Comparison of ENCODE assay signal across 8 cellular contexts in genomic region chr15:80989110-80989517, GRCh38. TPM values are rescaled to one million over a fixed set of nuclear protein-coding genes. Genes with fewer than 3 reads are reported as not detected.
DNase-seq lines count a peak whose midpoint lies in the region; ATAC-seq and TF ChIP-seq lines count a peak whose summit lies in the region.

No MANE protein-coding gene starts in this region.

- no peaks in the 10 kb centered on the region for H3K27me3 ChIP-seq in right cardiac atrium (ENCODE audit: control insufficient read depth, insufficient read depth)

- ATAC-seq in HG02642 (IDR thresholded peaks at IDR 0.05; ENCODE audit: poor library complexity, unreplicated experiment) (peak; percentile 5), right cardiac atrium (no peak)

- 0% methylated on average over 7 of the region's 7 CpGs for WGBS in right cardiac atrium

- intact Hi-C loops in right cardiac atrium (cut with DNase I): no loop called here

- no peaks in the 10 kb centered on the region for H3K9me3 ChIP-seq in right cardiac atrium (ENCODE audit: control insufficient read depth, low read length)

- H3K4me1 ChIP-seq in right cardiac atrium (ENCODE audit: control insufficient read depth, insufficient read depth, low read length): peaks cover 13% of the 10 kb centered on the region

- DNase-seq in CMK (ENCODE audit: low read depth) (peak; percentile 90), right cardiac atrium (no peak), skeletal muscle cell (ENCODE audit: low read depth) (no peak), AG08395 (ENCODE audit: low spot score) (no peak), GDM1 (lab: John Stamatoyannopoulos, UW) (no peak), hypothalamus (lab: John Stamatoyannopoulos, UW) (no peak)

- TF ChIP-seq CTCF in WI38 (IDR thresholded peaks at IDR 0.05; ENCODE audit: low read depth, low read length): no peak

- H3K27ac ChIP-seq in right cardiac atrium (ENCODE audit: low read length): peak overlapping the region; percentile 83

- H3K4me3 ChIP-seq in WI38 (ENCODE audit: low read depth, low read length) (peak overlapping the region; percentile 64), right cardiac atrium (ENCODE audit: low read length) (peak overlapping the region; percentile 57), skeletal muscle cell (ENCODE audit: low read depth, low read length) (peak overlapping the region; percentile 67)

RNA-seq across cellular contexts. Expression of gene MESD, which starts 0.5 kb away (rescaled TPM):
- total RNA-seq in right cardiac atrium: 10 to 100 TPM; 15.7 to 18.9 (median 17.3) TPM
- 13.2 TPM for polyA plus RNA-seq in right cardiac atrium

RNA-seq across cellular contexts. Expression of gene TLNRD1, which starts 11.6 kb away (rescaled TPM):
- total RNA-seq in right cardiac atrium: 10 to 100 TPM in 1 of 4 donors, 1 to 10 TPM in 3; 6.7 to 17.2 (median 7.3) TPM
- 4.8 TPM for polyA plus RNA-seq in right cardiac atrium
